8 cellular contexts compared by ENCODE assay signal in genomic region chr4:12852338-12853307, GRCh38.
DNase-seq lines count a peak whose midpoint lies in the region; ATAC-seq, FAIRE-seq and TF ChIP-seq lines count a peak whose summit lies in the region.

No MANE protein-coding gene starts in this region.

- peaks cover 20% of the 10 kb centered on the region for H3K27me3 Mint-ChIP-seq in type B pancreatic cell

- H3K9ac ChIP-seq in DND-41 (ENCODE audit: low read depth, low read length) (no peak overlapping the region), keratinocyte (ENCODE audit: control insufficient read depth, extremely low read depth, insufficient read depth, low read length) (no peak overlapping the region)

- peak; percentile 67 for FAIRE-seq in keratinocyte (lab: Jason Lieb, UNC)

- peak overlapping the region; percentile 69 for H3K4me3 Mint-ChIP-seq in type B pancreatic cell

- ATAC-seq in DND-41 (ENCODE audit: insufficient read depth, low read depth), result peak; percentile 66
- peak; percentile 76 for ATAC-seq in HG02885 (IDR thresholded peaks at IDR 0.05; ENCODE audit: poor library complexity, unreplicated experiment)
- no peak for ATAC-seq in GM19328 (IDR thresholded peaks at IDR 0.05; ENCODE audit: unreplicated experiment)

- H3K27me3 ChIP-seq in DND-41 (ENCODE audit: insufficient read depth, low read length, poor library complexity) (no peaks in the 10 kb centered on the region), breast epithelium (peaks cover 0 to 13% of the 10 kb centered on the region in 2 donors), keratinocyte (ENCODE audit: control insufficient read depth, extremely low read depth, insufficient read depth, low read length) (no peaks in the 10 kb centered on the region)

- H3K4me3 ChIP-seq in DND-41 (ENCODE audit: low read depth in 1 of 2, low read length in 2 of 2), result no peak overlapping the region
- H3K4me3 ChIP-seq in breast epithelium, result no peak overlapping the region
- no peak overlapping the region for H3K4me3 ChIP-seq in keratinocyte (ENCODE audit: control insufficient read depth in 2 of 3, extremely low read depth in 1 of 3, insufficient read depth in 2 of 3, low read depth in 1 of 3, low read length in 3 of 3)

- no peak for DNase-seq in DND-41
- DNase-seq in NCI-H460 (ENCODE audit: extremely low read depth, low read depth), result peak; percentile 57
- DNase-seq in breast epithelium (ENCODE audit: low spot score in 2 of 2), result no peak
- DNase-seq in keratinocyte (ENCODE audit: low read depth, low spot score), result peak; percentile 4
- DNase-seq in type B pancreatic cell (ENCODE audit: extremely low spot score, unreplicated experiment), result no peak
- DNase-seq in NCI-H1436 treated with DMSO at 0.1 percent for 48 hours (lab: John Stamatoyannopoulos, UW), result no peak

- H3K9me3 Mint-ChIP-seq in type B pancreatic cell, result no peaks in the 10 kb centered on the region

- no peaks in the 10 kb centered on the region for H3K9me1 ChIP-seq in keratinocyte (ENCODE audit: control insufficient read depth, extremely low read depth, insufficient read depth, low read length)

- dilution Hi-C loops in keratinocyte (cut with MboI; ENCODE audit: extremely low pct_ligation_motif_present, low sequenced_read_pairs), result no loop called here

- H3K9me3 ChIP-seq in DND-41 (ENCODE audit: insufficient read depth, low read length, severe bottlenecking) (no peaks in the 10 kb centered on the region), breast epithelium (no peaks in the 10 kb centered on the region), keratinocyte (ENCODE audit: control insufficient read depth, low read depth, low read length) (no peaks in the 10 kb centered on the region)

- H3K36me3 ChIP-seq in DND-41 (ENCODE audit: insufficient read depth, low read length), result no peaks in the 10 kb centered on the region
- no peaks in the 10 kb centered on the region for H3K36me3 ChIP-seq in breast epithelium
- H3K36me3 ChIP-seq in keratinocyte (ENCODE audit: control insufficient read depth in 2 of 2, extremely low read depth in 1 of 2, insufficient read depth in 2 of 2, low read length in 2 of 2), result no peaks in the 10 kb centered on the region

- no peak for TF ChIP-seq POLR2A in breast epithelium (IDR thresholded peaks at IDR 0.05)

- no peaks in the 10 kb centered on the region for H3K36me3 Mint-ChIP-seq in type B pancreatic cell

- H3K4me2 ChIP-seq in DND-41 (ENCODE audit: insufficient read depth, low read length) (no peak overlapping the region), keratinocyte (ENCODE audit: control insufficient read depth, extremely low read depth, insufficient read depth, low read depth, low read length) (peak overlapping the region; percentile 29)

- H3K27ac ChIP-seq in DND-41 (ENCODE audit: low read length) (no peak overlapping the region), breast epithelium (no peak overlapping the region), keratinocyte (ENCODE audit: control insufficient read depth, insufficient read depth, low read length) (no peak overlapping the region)

- H3K4me1 ChIP-seq in DND-41 (ENCODE audit: insufficient read depth, low read length) (no peaks in the 10 kb centered on the region), breast epithelium (no peaks in the 10 kb centered on the region), keratinocyte (ENCODE audit: control insufficient read depth, extremely low read depth, insufficient read depth, low read length) (no peaks in the 10 kb centered on the region)

- intact Hi-C loops in breast epithelium (cut with DNase I; ENCODE audit: low total_unique reads), result loop anchor here (10.0 kb wide), 1 partner anchor 692 kb away; the partner anchor contains the start of gene NKX3-2

- peak overlapping the region; percentile 54 for H3K27ac Mint-ChIP-seq in type B pancreatic cell

- H3K4me1 Mint-ChIP-seq in type B pancreatic cell (ENCODE audit: unreplicated experiment), result peaks cover 14% of the 10 kb centered on the region

- 0 out of 2 replicates have a peak overlapping the region, but pooled peaks have one; percentile 5 for H2AFZ ChIP-seq in DND-41 (ENCODE audit: low read depth, low read length)
- H2AFZ ChIP-seq in keratinocyte (ENCODE audit: control insufficient read depth, low read length), result no peak overlapping the region

- H4K20me1 ChIP-seq in DND-41 (ENCODE audit: insufficient read depth, low read length) (no peaks in the 10 kb centered on the region), keratinocyte (ENCODE audit: control insufficient read depth, extremely low read depth, insufficient read depth, low read length) (no peaks in the 10 kb centered on the region)

- peak; percentile 58 for TF ChIP-seq CTCF in DND-41 (IDR thresholded peaks at IDR 0.05; ENCODE audit: borderline replicate concordance, extremely low read depth, low read length, poor library complexity, severe bottlenecking)
- peak in 2 of 3 donors; percentile 49 to 72 for TF ChIP-seq CTCF in breast epithelium (IDR thresholded peaks at IDR 0.05)
- TF ChIP-seq CTCF in keratinocyte (optimal IDR thresholded peaks at IDR 0.05 in 1 of 3, IDR thresholded peaks at IDR 0.05 in 1 of 3, conservative IDR thresholded peaks at IDR 0.05 in 1 of 3; ENCODE audit: extremely low read depth in 1 of 3, insufficient read depth in 2 of 3, low read length in 3 of 3), result peak; percentile 1 to 59 (median 54)
- peak; percentile 90 for TF ChIP-seq CTCF in type B pancreatic cell (conservative IDR thresholded peaks at IDR 0.05)

- H3K79me2 ChIP-seq in DND-41 (ENCODE audit: insufficient read depth, low read length) (no peaks in the 10 kb centered on the region), keratinocyte (ENCODE audit: control insufficient read depth, insufficient read depth, low read length) (no peaks in the 10 kb centered on the region)

Comparison
In these comparisons a context has a peak if more than half of its experiments do, and no peak if none do; other contexts are left out.
1. DNase-seq: peak in NCI-H460 (single experiment) and keratinocyte (single experiment); none in DND-41 (single experiment), breast epithelium (0 of 2), type B pancreatic cell (single experiment) and NCI-H1436 treated with DMSO at 0.1 percent for 48 hours (single experiment).
2. Peak in every context shown above with its lines, with median percentiles within 50 percentile points of each other: CTCF ChIP-seq.